Comparison of ENCODE assay signal across 9 cellular contexts in genomic region chr17:81329927-81330883, GRCh38. TPM values are rescaled to one million over a fixed set of nuclear protein-coding genes. Genes with fewer than 3 reads are reported as not detected.
DNase-seq lines count a peak whose midpoint lies in the region; ATAC-seq, FAIRE-seq and TF ChIP-seq lines count a peak whose summit lies in the region.
"Had no signal": no experiment of that assay in that cellular context is flagged by ENCODE, and none has a peak within 500 bp of the region (broad histone marks: within the 10 kb centered on the region; RNA-seq: fewer than 3 reads in every experiment).

No MANE protein-coding gene starts in this region.

- H3K36me3 ChIP-seq in bronchial epithelial cell (ENCODE audit: control insufficient read depth, insufficient read depth, low read length) (no peaks in the 10 kb centered on the region), mucosa of descending colon (ENCODE audit: low read depth) (no peaks in the 10 kb centered on the region)

- in situ Hi-C loops in ACHN (cut with HindIII; ENCODE audit: low pct_ligation_motif_present, low pct_unique_long_range_greater_than_20kb, low sequenced_read_pairs) = no loop called here

- no peaks in the 10 kb centered on the region for H3K9me3 ChIP-seq in mucosa of descending colon

- peaks cover 5% of the 10 kb centered on the region for H3K27me3 ChIP-seq in bronchial epithelial cell (ENCODE audit: control insufficient read depth, insufficient read depth, low read length)

- H3K4me1 ChIP-seq in mucosa of descending colon (ENCODE audit: low read depth) = peaks cover 28% of the 10 kb centered on the region

- intact Hi-C loops in mucosa of descending colon (cut with DNase I, micrococcal nuclease) = no loop called here

- peak overlapping the region; percentile 24 for H3K4me3 ChIP-seq in bronchial epithelial cell (ENCODE audit: low read depth, low read length)
- no peak overlapping the region for H3K4me3 ChIP-seq in mucosa of descending colon

- DNase-seq in ACHN (peak; percentile 15), LoVo (ENCODE audit: low spot score) (peak; percentile 34), bronchial epithelial cell (ENCODE audit: low read depth) (peak; percentile 62), mucosa of descending colon (peak in 1 of 3 donors; percentile 71), NCI-H524 treated with DMSO at 0.1 percent for 48 hours (lab: John Stamatoyannopoulos, UW) (no peak), NCI-H82 treated with DMSO at 0.1 percent for 48 hours (lab: John Stamatoyannopoulos, UW; ENCODE audit: unreplicated experiment) (no peak), GM20000 (ENCODE audit: low spot score) (no peak)
- DNase-seq: NCI-H774 had no signal

- FAIRE-seq in bronchial epithelial cell (lab: Jason Lieb, UNC) = no peak

- TF ChIP-seq CTCF in bronchial epithelial cell (IDR thresholded peaks at IDR 0.05; ENCODE audit: insufficient read depth, low read length, severe bottlenecking) = peak; percentile 60
- TF ChIP-seq CTCF in mucosa of descending colon (IDR thresholded peaks at IDR 0.05) = no peak
- no peak for TF ChIP-seq CTCF in GM20000 (IDR thresholded peaks at IDR 0.05; ENCODE audit: extremely low read depth, missing control alignments)

- ATAC-seq in mucosa of descending colon (peak; percentile 69), GM18873 (IDR thresholded peaks at IDR 0.05; ENCODE audit: low FRiP score, unreplicated experiment) (no peak)

RNA-seq across cellular contexts. Expression of gene SLC38A10, which starts 35.1 kb away (rescaled TPM):
- total RNA-seq in bronchial epithelial cell (35.5 and 49.2 TPM in 2 replicates), mucosa of descending colon (10 to 100 TPM; 77.0 to 95.3 (median 94.0) TPM)

Comparison
In these comparisons a context has a peak if more than half of its experiments do, and no peak if none do; other contexts are left out.
1. DNase-seq: peak in ACHN (single experiment), LoVo (single experiment) and bronchial epithelial cell (single experiment); none in NCI-H524 treated with DMSO at 0.1 percent for 48 hours (single experiment), NCI-H82 treated with DMSO at 0.1 percent for 48 hours (single experiment) and GM20000 (single experiment).